In the genomic region with DNA sequence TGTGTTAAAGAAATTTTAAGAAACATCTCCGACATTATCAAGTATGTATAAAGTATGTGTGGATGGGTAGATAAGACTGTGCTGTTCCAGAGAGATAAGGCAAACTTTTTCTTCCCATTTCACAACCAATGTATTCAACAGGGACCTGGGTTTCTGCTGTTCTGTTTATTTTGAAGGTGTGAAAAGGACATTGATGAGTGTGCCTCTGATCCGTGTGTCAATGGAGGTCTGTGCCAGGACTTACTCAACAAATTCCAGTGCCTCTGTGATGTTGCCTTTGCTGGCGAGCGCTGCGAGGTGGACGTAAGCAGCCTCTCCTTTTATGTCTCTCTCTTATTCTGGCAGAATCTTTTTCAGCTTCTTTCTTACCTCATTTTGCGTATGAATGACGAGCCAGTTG, we compare ENCODE assay signal across 1 cellular context.
TF ChIP-seq lines count a peak whose summit lies in the region.

No MANE protein-coding gene starts in this region.

TF ChIP-seq in GM12891, 5 proteins besides CTCF, POLR2A, EP300 and RAD21:
- no peak for TF ChIP-seq POU2F2 (IDR thresholded peaks at IDR 0.05; ENCODE audit: low read depth, low read length)
- TF ChIP-seq SPI1 (IDR thresholded peaks at IDR 0.05; ENCODE audit: low read depth, low read length), result no peak
- TF ChIP-seq TAF1 (IDR thresholded peaks at IDR 0.05; ENCODE audit: low read depth, low read length), result no peak
- TF ChIP-seq PAX5 (IDR thresholded peaks at IDR 0.05; ENCODE audit: insufficient read depth, low read length, severe bottlenecking), result no peak
- no peak for TF ChIP-seq POLR2AphosphoS5 (IDR thresholded peaks at IDR 0.05; ENCODE audit: low read depth, low read length)
